21 cellular contexts compared by ENCODE assay signal in genomic region chr17:5352681-5353289, GRCh38.
A peak's percentile ranks its signal among the peaks of the same experiment; 100 is the strongest.
DNase-seq lines count a peak whose midpoint lies in the region; ATAC-seq and TF ChIP-seq lines count a peak whose summit lies in the region.
"Had no signal": no experiment of that assay in that cellular context is flagged by ENCODE, and none has a peak within 500 bp of the region (broad histone marks: within the 10 kb centered on the region; RNA-seq: fewer than 3 reads in every experiment).

No MANE protein-coding gene starts in this region.

- H3K27me3 ChIP-seq in CD4-positive, CD25-positive, alpha-beta regulatory T cell (ENCODE audit: control insufficient read depth, insufficient read depth, low read length): no peaks in the 10 kb centered on the region
- no peaks in the 10 kb centered on the region for H3K27me3 ChIP-seq in osteoblast (ENCODE audit: insufficient read depth, low read length)

- no peak overlapping the region for H3K4me3 Mint-ChIP-seq in CD4-positive, CD25-positive, alpha-beta regulatory T cell
- H3K4me3 Mint-ChIP-seq in central memory CD8-positive, alpha-beta T cell: no peak overlapping the region

- no peaks in the 10 kb centered on the region for H4K20me1 ChIP-seq in osteoblast (ENCODE audit: insufficient read depth, low read length)

- H3K4me1 Mint-ChIP-seq in CD4-positive, CD25-positive, alpha-beta regulatory T cell: peaks cover 0 to 9% (median 1%) of the 10 kb centered on the region in 4 donors
- H3K4me1 Mint-ChIP-seq in central memory CD8-positive, alpha-beta T cell: peaks cover 5% of the 10 kb centered on the region

- H3K36me3 Mint-ChIP-seq in CD4-positive, CD25-positive, alpha-beta regulatory T cell: peaks cover 42% of the 10 kb centered on the region
- peaks cover 47% of the 10 kb centered on the region for H3K36me3 Mint-ChIP-seq in central memory CD8-positive, alpha-beta T cell (ENCODE audit: insufficient read depth)

- H3K27me3 Mint-ChIP-seq in CD4-positive, CD25-positive, alpha-beta regulatory T cell: no peaks in the 10 kb centered on the region
- no peaks in the 10 kb centered on the region for H3K27me3 Mint-ChIP-seq in central memory CD8-positive, alpha-beta T cell

- no peaks in the 10 kb centered on the region for H3K9me3 Mint-ChIP-seq in CD4-positive, CD25-positive, alpha-beta regulatory T cell
- H3K9me3 Mint-ChIP-seq in central memory CD8-positive, alpha-beta T cell: no peaks in the 10 kb centered on the region

- no peak overlapping the region for H3K4me3 ChIP-seq in CD4-positive, CD25-positive, alpha-beta regulatory T cell (ENCODE audit: low read depth, low read length)
- no peak overlapping the region for H3K4me3 ChIP-seq in osteoblast (ENCODE audit: insufficient read depth, low read length)
- H3K4me3 ChIP-seq: GM12878, GM23248, HAP-1 had no signal

- TF ChIP-seq CTCF in 22Rv1 (IDR thresholded peaks at IDR 0.05) (no peak), osteoblast (IDR thresholded peaks at IDR 0.05; ENCODE audit: extremely low read depth, low read depth, low read length) (no peak)

- H3K27ac ChIP-seq in 22Rv1: peak overlapping the region; percentile 22; the same call in 1 of the 2 replicates
- no peak overlapping the region for H3K27ac ChIP-seq in CD4-positive, CD25-positive, alpha-beta regulatory T cell (ENCODE audit: insufficient read depth, low read length, poor library complexity, severe bottlenecking)
- no peak overlapping the region for H3K27ac ChIP-seq in osteoblast (ENCODE audit: low read depth, low read length)
- H3K27ac ChIP-seq: GM23248 had no signal

- peak overlapping the region in 2 of 3 donors; percentile 21 to 27 for H3K27ac Mint-ChIP-seq in CD4-positive, CD25-positive, alpha-beta regulatory T cell
- peak overlapping the region; percentile 7 for H3K27ac Mint-ChIP-seq in central memory CD8-positive, alpha-beta T cell (ENCODE audit: low read depth)

- H3K9me3 ChIP-seq in CD4-positive, CD25-positive, alpha-beta regulatory T cell (ENCODE audit: control insufficient read depth in 2 of 2, low read length in 2 of 2): no peaks in the 10 kb centered on the region
- no peaks in the 10 kb centered on the region for H3K9me3 ChIP-seq in osteoblast (ENCODE audit: low read depth, low read length)
- H3K9me3 ChIP-seq: HAP-1 had no signal

- no peaks in the 10 kb centered on the region for H3K79me2 ChIP-seq in osteoblast (ENCODE audit: insufficient read depth, low read length)

- H2AFZ ChIP-seq in osteoblast (ENCODE audit: low read length): no peak overlapping the region
- H2AFZ ChIP-seq: GM23248 had no signal

- no peak for ATAC-seq in CD4-positive, CD25-positive, alpha-beta regulatory T cell (ENCODE audit: low read depth in 2 of 2)
- ATAC-seq in central memory CD8-positive, alpha-beta T cell (replicated peaks; ENCODE audit: extremely low read depth, poor library complexity, severe bottlenecking): no peak
- ATAC-seq in esophagus mucosa: no peak
- ATAC-seq: GM12878, SK-N-SH treated with all-trans-retinoic acid at 6 μM for 48 hours had no signal

- peaks cover 84% of the 10 kb centered on the region for H3K36me3 ChIP-seq in CD4-positive, CD25-positive, alpha-beta regulatory T cell (ENCODE audit: control insufficient read depth, insufficient read depth, low read length)
- peaks cover 40% of the 10 kb centered on the region for H3K36me3 ChIP-seq in osteoblast (ENCODE audit: insufficient read depth, low read length)

- H3K4me1 ChIP-seq in CD4-positive, CD25-positive, alpha-beta regulatory T cell (ENCODE audit: control insufficient read depth, insufficient read depth, low read length, poor library complexity, severe bottlenecking): no peaks in the 10 kb centered on the region
- H3K4me1 ChIP-seq in osteoblast (ENCODE audit: insufficient read depth, low read length): no peaks in the 10 kb centered on the region

- DNase-seq in CD4-positive, CD25-positive, alpha-beta regulatory T cell: no peak
- no peak for DNase-seq in central memory CD8-positive, alpha-beta T cell (ENCODE audit: low spot score in 2 of 2)
- peak; percentile 1 for DNase-seq in osteoblast (ENCODE audit: insufficient read length, low spot score, missing footprints)
- no peak for DNase-seq in effector CD8-positive, alpha-beta T cell (lab: John Stamatoyannopoulos, UW)
- DNase-seq in NCI-H1092 treated with DMSO at 0.1 percent for 48 hours (lab: John Stamatoyannopoulos, UW): no peak
- DNase-seq: ACHN, DMS53, EL, GM23248, Kasumi-1, MM.1S, NCI-H1092, NCI-H1694, NCI-H2081 treated with DMSO at 0.1 percent for 48 hours, NCI-H524, SHP77 treated with DMSO at 0.1 percent for 48 hours had no signal

- H3K4me2 ChIP-seq in osteoblast (ENCODE audit: insufficient read depth, low read length): no peak overlapping the region
